Comparison of ENCODE assay signal across 17 cellular contexts in the genomic region with DNA sequence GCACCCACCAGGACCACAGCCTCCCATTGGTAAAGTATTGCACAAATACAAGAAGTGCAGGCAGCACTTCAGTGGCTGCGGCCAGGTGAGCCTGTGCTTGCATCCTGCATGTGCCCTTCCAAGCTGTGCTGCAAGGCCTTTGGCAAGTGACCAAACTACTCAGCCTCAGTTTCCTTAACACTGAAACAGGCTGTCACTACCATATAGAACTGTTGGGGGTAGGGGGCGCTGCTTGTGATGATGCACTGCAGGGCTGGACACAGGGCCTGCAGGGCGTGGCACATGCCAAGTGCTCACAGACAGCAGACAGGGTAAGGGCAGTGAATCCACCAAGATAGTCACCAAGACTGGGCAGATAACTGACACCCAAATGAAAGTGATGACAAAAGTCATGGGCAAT.
DNase-seq lines count a peak whose midpoint lies in the region; ATAC-seq and TF ChIP-seq lines count a peak whose summit lies in the region.
"Had no signal": no experiment of that assay in that cellular context is flagged by ENCODE, and none has a peak within 500 bp of the region (broad histone marks: within the 10 kb centered on the region; RNA-seq: fewer than 3 reads in every experiment).

No MANE protein-coding gene starts in this region.

- no peaks in the 10 kb centered on the region for H3K9me3 Mint-ChIP-seq in type B pancreatic cell

- H2AFZ ChIP-seq in Loucy (ENCODE audit: low read length) (no peak overlapping the region), osteoblast (ENCODE audit: low read length) (no peak overlapping the region), smooth muscle cell (ENCODE audit: low read depth) (no peak overlapping the region)

- no peaks in the 10 kb centered on the region for H4K20me1 ChIP-seq in Loucy (ENCODE audit: insufficient read depth, low read length, poor library complexity, severe bottlenecking)
- peaks cover 8% of the 10 kb centered on the region for H4K20me1 ChIP-seq in osteoblast (ENCODE audit: insufficient read depth, low read length)
- H4K20me1 ChIP-seq in smooth muscle cell (ENCODE audit: low read depth): peaks cover 35% of the 10 kb centered on the region

- no peaks in the 10 kb centered on the region for H3K27me3 ChIP-seq in Loucy (ENCODE audit: insufficient read depth, low read length, poor library complexity, severe bottlenecking)
- H3K27me3 ChIP-seq in brain microvascular endothelial cell (replicated peaks): no peaks in the 10 kb centered on the region
- no peaks in the 10 kb centered on the region for H3K27me3 ChIP-seq in osteoblast (ENCODE audit: insufficient read depth, low read length)
- no peaks in the 10 kb centered on the region for H3K27me3 ChIP-seq in smooth muscle cell (ENCODE audit: low read depth)
- H3K27me3 ChIP-seq: Peyer's patch had no signal

- no peaks in the 10 kb centered on the region for H3K36me3 ChIP-seq in Loucy (ENCODE audit: insufficient read depth, low read length)
- H3K36me3 ChIP-seq in brain microvascular endothelial cell (replicated peaks): peaks cover 2% of the 10 kb centered on the region
- peaks cover 38% of the 10 kb centered on the region for H3K36me3 ChIP-seq in osteoblast (ENCODE audit: insufficient read depth, low read length)
- no peaks in the 10 kb centered on the region for H3K36me3 ChIP-seq in smooth muscle cell (ENCODE audit: low read depth)

- no peak for DNase-seq in brain microvascular endothelial cell
- peak; percentile 55 for DNase-seq in osteoblast (ENCODE audit: insufficient read length, low spot score, missing footprints)
- no peak for DNase-seq in stimulated activated naive CD8-positive, alpha-beta T cell treated with anti-CD3 and anti-CD28 coated beads, Interleukin-15, Interleukin-2, amounts not matched to agents 100 U/mL and 50 U/mL, for 24 hours
- no peak for DNase-seq in smooth muscle cell (lab: John Stamatoyannopoulos, UW; ENCODE audit: unreplicated experiment)
- DNase-seq in type B pancreatic cell (ENCODE audit: extremely low spot score, unreplicated experiment): no peak
- DNase-seq in cardiac septum (ENCODE audit: low spot score): no peak
- DNase-seq: AML-193, DMS53, Kasumi-1, NCI-H1436, NCI-H2081 treated with DMSO at 0.1 percent for 48 hours, NCI-H345, NCI-H526 treated with DMSO at 0.1 percent for 48 hours, SHP77 treated with DMSO at 0.1 percent for 48 hours had no signal

- H3F3A ChIP-seq in Loucy (ENCODE audit: low read depth): no peaks in the 10 kb centered on the region
- no peaks in the 10 kb centered on the region for H3F3A ChIP-seq in smooth muscle cell (ENCODE audit: low read depth)

- H3K9me2 ChIP-seq in Loucy (replicated peaks; ENCODE audit: low read depth, low read length): no peaks in the 10 kb centered on the region

- H3K4me1 ChIP-seq in Loucy (ENCODE audit: insufficient read depth, low read length, poor library complexity, severe bottlenecking) (no peaks in the 10 kb centered on the region), osteoblast (ENCODE audit: insufficient read depth, low read length) (peaks cover 16% of the 10 kb centered on the region), smooth muscle cell (ENCODE audit: low read depth) (no peaks in the 10 kb centered on the region)

- H3K4me3 ChIP-seq in GM12875 (ENCODE audit: low read depth, low read length): no peak overlapping the region
- H3K4me3 ChIP-seq in Loucy (ENCODE audit: low read length, poor library complexity, severe bottlenecking): no peak overlapping the region
- H3K4me3 ChIP-seq in brain microvascular endothelial cell (ENCODE audit: low read depth, low read length): no peak overlapping the region
- H3K4me3 ChIP-seq in osteoblast (ENCODE audit: insufficient read depth, low read length): no peak overlapping the region
- H3K4me3 ChIP-seq in smooth muscle cell: no peak overlapping the region
- H3K4me3 ChIP-seq: Peyer's patch had no signal

- H3K4me2 ChIP-seq in Loucy (ENCODE audit: low read depth, low read length, poor library complexity, severe bottlenecking) (no peak overlapping the region), osteoblast (ENCODE audit: insufficient read depth, low read length) (no peak overlapping the region), smooth muscle cell (no peak overlapping the region)

- H3K9me3 ChIP-seq in Loucy (ENCODE audit: insufficient read depth, low read depth, low read length) (no peaks in the 10 kb centered on the region), osteoblast (ENCODE audit: low read depth, low read length) (no peaks in the 10 kb centered on the region), smooth muscle cell (replicated peaks; ENCODE audit: low read depth) (no peaks in the 10 kb centered on the region)
- H3K9me3 ChIP-seq: Peyer's patch had no signal

- H3K27ac Mint-ChIP-seq in type B pancreatic cell: no peak overlapping the region

- H3K27me3 Mint-ChIP-seq in type B pancreatic cell: no peaks in the 10 kb centered on the region

- H3K79me2 ChIP-seq in Loucy (ENCODE audit: insufficient read depth, low read length) (no peaks in the 10 kb centered on the region), osteoblast (ENCODE audit: insufficient read depth, low read length) (peaks cover 4% of the 10 kb centered on the region), smooth muscle cell (ENCODE audit: low read depth) (no peaks in the 10 kb centered on the region)

- H3K36me3 Mint-ChIP-seq in type B pancreatic cell: peaks cover 23% of the 10 kb centered on the region

- H3K4me1 Mint-ChIP-seq in type B pancreatic cell (ENCODE audit: unreplicated experiment): peaks cover 23% of the 10 kb centered on the region

- no peak overlapping the region for H3K4me3 Mint-ChIP-seq in type B pancreatic cell

- no peak for ATAC-seq in stimulated activated naive CD8-positive, alpha-beta T cell treated with anti-CD3 and anti-CD28 coated beads, Interleukin-15, Interleukin-2, amounts not matched to agents 100 U/mL and 50 U/mL, for 24 hours

- H3K27ac ChIP-seq in brain microvascular endothelial cell: no peak overlapping the region
- no peak overlapping the region for H3K27ac ChIP-seq in osteoblast (ENCODE audit: low read depth, low read length)
- H3K27ac ChIP-seq in smooth muscle cell (ENCODE audit: low read depth): no peak overlapping the region

- in situ Hi-C loops in brain microvascular endothelial cell (cut with HindIII; ENCODE audit: low pct_ligation_motif_present, low sequenced_read_pairs): no loop called here

- 0 out of 2 replicates have a peak, but pooled peaks have one; percentile 2 for TF ChIP-seq CTCF in GM12875 (IDR thresholded peaks at IDR 0.05; ENCODE audit: borderline replicate concordance, insufficient read depth, low read depth, low read length)
- TF ChIP-seq CTCF in Loucy (conservative IDR thresholded peaks at IDR 0.05; ENCODE audit: low read length): peak; percentile 23; the same call in 1 of the 2 replicates
- peak; percentile 7 for TF ChIP-seq CTCF in brain microvascular endothelial cell (IDR thresholded peaks at IDR 0.05; ENCODE audit: low read depth, low read length, missing control alignments)
- no peak for TF ChIP-seq CTCF in osteoblast (IDR thresholded peaks at IDR 0.05; ENCODE audit: extremely low read depth, low read depth, low read length)
- no peak for TF ChIP-seq CTCF in smooth muscle cell (IDR thresholded peaks at IDR 0.05; ENCODE audit: borderline replicate concordance, insufficient read depth, poor library complexity, severe bottlenecking)
- no peak for TF ChIP-seq CTCF in type B pancreatic cell (conservative IDR thresholded peaks at IDR 0.05)

- 98% methylated on average over 3 of the region's 3 CpGs for WGBS in smooth muscle cell (ENCODE audit: low lambda C conversion rate)

- H3K9ac ChIP-seq in Loucy (ENCODE audit: low read depth, low read length, poor library complexity, severe bottlenecking) (no peak overlapping the region), smooth muscle cell (ENCODE audit: low read depth) (no peak overlapping the region)

- intact Hi-C loops in cardiac septum (cut with DNase I): no loop called here

Comparison
In these comparisons a context has a peak if more than half of its experiments do, and no peak if none do; other contexts are left out.
1. CTCF ChIP-seq: peak in GM12875 (single experiment), Loucy (single experiment) and brain microvascular endothelial cell (single experiment); none in osteoblast (single experiment), smooth muscle cell (single experiment) and type B pancreatic cell (single experiment).